In genomic region chr1:210252621-210253041, GRCh38 we compare ENCODE assay signal across 9 cellular contexts. TPM values are rescaled to one million over a fixed set of nuclear protein-coding genes. Genes with fewer than 3 reads are reported as not detected.
A peak's percentile ranks its signal among the peaks of the same experiment; 100 is the strongest.
DNase-seq lines count a peak whose midpoint lies in the region; ATAC-seq and TF ChIP-seq lines count a peak whose summit lies in the region.
"Had no signal": no experiment of that assay in that cellular context is flagged by ENCODE, and none has a peak within 500 bp of the region (broad histone marks: within the 10 kb centered on the region; RNA-seq: fewer than 3 reads in every experiment).

No MANE protein-coding gene starts in this region.

- H4K20me1 ChIP-seq in BLaER1, result no peaks in the 10 kb centered on the region

- in situ Hi-C loops in brain microvascular endothelial cell (cut with HindIII; ENCODE audit: low pct_ligation_motif_present, low sequenced_read_pairs), result no loop called here

- H3K36me3 ChIP-seq in BLaER1 (no peaks in the 10 kb centered on the region), brain microvascular endothelial cell (replicated peaks) (no peaks in the 10 kb centered on the region)
- no peaks in the 10 kb centered on the region for H3K36me3 ChIP-seq in effector memory CD4-positive, alpha-beta T cell (ENCODE audit: control insufficient read depth, insufficient read depth, low read length)

- H3K4me3 ChIP-seq in BLaER1 (peak overlapping the region; percentile 80), brain microvascular endothelial cell (ENCODE audit: low read depth, low read length) (no peak overlapping the region)
- peak overlapping the region; percentile 17 for H3K4me3 ChIP-seq in effector memory CD4-positive, alpha-beta T cell (ENCODE audit: insufficient read depth, low read depth, low read length, poor library complexity, severe bottlenecking)

- no peaks in the 10 kb centered on the region for H3K36me3 Mint-ChIP-seq in memory B cell

- peak overlapping the region; percentile 98 for H3K9ac ChIP-seq in BLaER1

- H3K4me3 Mint-ChIP-seq in memory B cell, result peak overlapping the region; percentile 84

- H3K9me3 Mint-ChIP-seq in memory B cell, result no peaks in the 10 kb centered on the region

- DNase-seq in NCI-H1105 (lab: John Stamatoyannopoulos, UW), result peak; percentile 34
- DNase-seq in effector memory CD4-positive, alpha-beta T cell, result no peak
- DNase-seq in memory B cell (ENCODE audit: low spot score in 2 of 2), result peak in 1 of 2 donors; percentile 11
- no peak for DNase-seq in hepatic stellate cell (ENCODE audit: low spot score)
- DNase-seq in cerebellum (ENCODE audit: low spot score), result no peak
- DNase-seq in brain microvascular endothelial cell, result no peak

- peaks cover 56% of the 10 kb centered on the region for H3K4me1 ChIP-seq in BLaER1
- H3K4me1 ChIP-seq in effector memory CD4-positive, alpha-beta T cell (ENCODE audit: control insufficient read depth, insufficient read depth, low read length, poor library complexity, severe bottlenecking), result peaks cover 18% of the 10 kb centered on the region

- ATAC-seq in memory B cell (ENCODE audit: low read depth) (no peak), GM21515 (IDR thresholded peaks at IDR 0.05; ENCODE audit: unreplicated experiment) (no peak)

- peak overlapping the region; percentile 99 for H3K4me2 ChIP-seq in BLaER1

- peaks cover 11% of the 10 kb centered on the region for H3K27me3 Mint-ChIP-seq in memory B cell

- H3K27ac Mint-ChIP-seq in memory B cell, result no peak overlapping the region

- H3K27me3 ChIP-seq in BLaER1 (no peaks in the 10 kb centered on the region), brain microvascular endothelial cell (replicated peaks) (peaks cover 4% of the 10 kb centered on the region)
- H3K27me3 ChIP-seq in effector memory CD4-positive, alpha-beta T cell (replicated peaks; ENCODE audit: control insufficient read depth, insufficient read depth, low read length, poor library complexity, severe bottlenecking), result peaks cover 43% of the 10 kb centered on the region

- H3K9me3 ChIP-seq in BLaER1, result no peaks in the 10 kb centered on the region
- no peaks in the 10 kb centered on the region for H3K9me3 ChIP-seq in effector memory CD4-positive, alpha-beta T cell (ENCODE audit: control insufficient read depth, low read length)

- TF ChIP-seq CTCF in brain microvascular endothelial cell (IDR thresholded peaks at IDR 0.05; ENCODE audit: low read depth, low read length, missing control alignments), result no peak

- peaks cover 8% of the 10 kb centered on the region for H3K4me1 Mint-ChIP-seq in memory B cell

- H3K27ac ChIP-seq in BLaER1, result peak overlapping the region; percentile 99
- no peak overlapping the region for H3K27ac ChIP-seq in effector memory CD4-positive, alpha-beta T cell (ENCODE audit: insufficient read depth, low read length, poor library complexity, severe bottlenecking)
- no peak overlapping the region for H3K27ac ChIP-seq in brain microvascular endothelial cell
- H3K27ac ChIP-seq: C4-2B had no signal

RNA-seq across cellular contexts. Expression of gene SERTAD4, which starts 20.0 kb away (rescaled TPM):
- total RNA-seq in cerebellum, result 8.3 TPM
